Comparison of ENCODE assay signal across 18 cellular contexts in genomic region chr20:5731753-5732366, GRCh38. TPM values are rescaled to one million over a fixed set of nuclear protein-coding genes. Genes with fewer than 3 reads are reported as not detected.
DNase-seq lines count a peak whose midpoint lies in the region; ATAC-seq, FAIRE-seq and TF ChIP-seq lines count a peak whose summit lies in the region.
"Had no signal": no experiment of that assay in that cellular context is flagged by ENCODE, and none has a peak within 500 bp of the region (broad histone marks: within the 10 kb centered on the region; RNA-seq: fewer than 3 reads in every experiment).

No MANE protein-coding gene starts in this region.

- peaks cover 0 to 2% (median 0%) of the 10 kb centered on the region in 9 donors for H3K9me3 Mint-ChIP-seq in naive thymus-derived CD8-positive, alpha-beta T cell

- TF ChIP-seq EP300 in HepG2 (IDR thresholded peaks at IDR 0.05; ENCODE audit: low read depth in 2 of 2, low read length in 2 of 2) = no peak
- no peak for TF ChIP-seq EP300 in HepG2 (CRISPR knock-in tag; IDR thresholded peaks at IDR 0.05; ENCODE audit: borderline replicate concordance)

- H3K27ac Mint-ChIP-seq in naive thymus-derived CD8-positive, alpha-beta T cell = peak overlapping the region in 6 of 10 donors; percentile 9 to 68 (median 49)

- H3K4me3 ChIP-seq in HepG2 (replicated peaks in 1 of 3; ENCODE audit: insufficient read depth in 1 of 3, low read depth in 2 of 3, low read length in 3 of 3) (no peak overlapping the region), right lobe of liver (no peak overlapping the region)
- H3K4me3 ChIP-seq: K562, ovary, testis had no signal

- TF ChIP-seq RAD21 in HepG2 (CRISPR knock-in tag; IDR thresholded peaks at IDR 0.05) = no peak

- no peak for FAIRE-seq in HepG2 (lab: Jason Lieb, UNC)
- FAIRE-seq: GM12891, K562 had no signal

- no peaks in the 10 kb centered on the region for H3K79me2 ChIP-seq in HepG2 (ENCODE audit: insufficient read depth, low read length)

- TF ChIP-seq CTCF in HepG2 (CRISPR knock-in tag; IDR thresholded peaks at IDR 0.05) = no peak
- no peak for TF ChIP-seq CTCF in right lobe of liver (IDR thresholded peaks at IDR 0.05)

- TF ChIP-seq POLR2A in HepG2 (IDR thresholded peaks at IDR 0.05; ENCODE audit: insufficient read depth in 1 of 2, low read depth in 2 of 2, low read length in 2 of 2) (no peak), right lobe of liver (IDR thresholded peaks at IDR 0.05) (no peak)

- H3K36me3 ChIP-seq in HepG2 (replicated peaks in 1 of 2; ENCODE audit: control insufficient read depth in 1 of 2, insufficient read depth in 2 of 2, low read length in 2 of 2) (no peaks in the 10 kb centered on the region), right lobe of liver (no peaks in the 10 kb centered on the region)
- H3K36me3 ChIP-seq: ovary had no signal

- intact Hi-C loops in HepG2 (cut with micrococcal nuclease; ENCODE audit: unreplicated experiment) (no loop called here), right lobe of liver (cut with DNase I) (no loop called here)

- H3K27ac ChIP-seq in HepG2 (ENCODE audit: extremely low read length, insufficient read depth, low read length) (no peak overlapping the region), right lobe of liver (no peak overlapping the region)
- H3K27ac ChIP-seq: foreskin keratinocyte, ovary, testis had no signal

- ATAC-seq in HepG2 (peak; percentile 71), right lobe of liver (no peak)
- no peak for ATAC-seq in naive thymus-derived CD8-positive, alpha-beta T cell
- ATAC-seq: foreskin keratinocyte, K562, Panc1 had no signal

- H3K4me1 ChIP-seq in HepG2 (ENCODE audit: insufficient read depth, low read length) (peaks cover 43% of the 10 kb centered on the region), right lobe of liver (no peaks in the 10 kb centered on the region)
- H3K4me1 ChIP-seq: foreskin keratinocyte had no signal

- no peaks in the 10 kb centered on the region for H4K20me1 ChIP-seq in HepG2 (ENCODE audit: insufficient read depth, low read length)

- peak overlapping the region; percentile 13; the same call in 1 of the 2 replicates for H3K4me2 ChIP-seq in HepG2 (ENCODE audit: low read depth, low read length)

- H3K9ac ChIP-seq in HepG2 (ENCODE audit: insufficient read depth, low read depth, low read length) = no peak overlapping the region

- no peak for DNase-seq in HepG2 (ENCODE audit: low spot score)
- no peak for DNase-seq in right lobe of liver
- peak; percentile 88 for DNase-seq in fibroblast of gingiva (ENCODE audit: low read depth)
- DNase-seq in naive thymus-derived CD8-positive, alpha-beta T cell = no peak
- no peak for DNase-seq in NCI-H82 (lab: John Stamatoyannopoulos, UW)
- no peak for DNase-seq in NCI-H1417 (lab: John Stamatoyannopoulos, UW)
- DNase-seq in stimulated activated CD4-positive, alpha-beta T cell treated with anti-CD3 and anti-CD28 coated beads, Interleukin-1b, Interleukin-23, amount 100 ng/mL, for 48 hours = no peak
- DNase-seq in NCI-H1930 (lab: John Stamatoyannopoulos, UW) = no peak
- DNase-seq: ACHN; activated effector memory CD4-positive, alpha-beta T cell treated with Interleukin-2 at 50 U/mL for 16 hours; foreskin keratinocyte; mesendoderm; ovary; SW 1271; testis had no signal

- peaks cover 0 to 16% (median 0%) of the 10 kb centered on the region in 5 donors for H3K27me3 Mint-ChIP-seq in naive thymus-derived CD8-positive, alpha-beta T cell

- CTCF ChIA-PET in HepG2 (lab: Yijun Ruan, JAX; ENCODE audit: low intra/inter-chr PET ratio, low total read pairs) = no interaction called here

- in situ Hi-C loops in HepG2 (cut with HindIII; ENCODE audit: extremely low pct_ligation_motif_present, low pct_unique_long_range_greater_than_20kb) = no loop called here

- POLR2A ChIA-PET in HepG2 (lab: Yijun Ruan, JAX) = no interaction called here
- POLR2A ChIA-PET in naive thymus-derived CD8-positive, alpha-beta T cell (lab: Charles Lee) = no interaction called here

- H3K4me3 Mint-ChIP-seq in naive thymus-derived CD8-positive, alpha-beta T cell = no peak overlapping the region

- BruUV-seq in HepG2 (replicated peaks; lab: Mats Ljungman, UMichigan) = no TSS peak

- H3K27me3 ChIP-seq in HepG2 (ENCODE audit: control insufficient read depth in 1 of 2, insufficient read depth in 2 of 2, low read length in 2 of 2) (no peaks in the 10 kb centered on the region; a peak in 2 of 5 replicates), right lobe of liver (no peaks in the 10 kb centered on the region)
- H3K27me3 ChIP-seq: ovary, testis had no signal

- H2AFZ ChIP-seq in HepG2 (ENCODE audit: low read length) = peak overlapping the region; percentile 20

- peaks cover 5% of the 10 kb centered on the region; the same call in 1 of the 2 replicates for H3K9me3 ChIP-seq in HepG2 (ENCODE audit: low read length)
- H3K9me3 ChIP-seq in right lobe of liver = no peaks in the 10 kb centered on the region
- H3K9me3 ChIP-seq: ovary, testis had no signal

- 9% methylated on average over 6 of the region's 6 CpGs for WGBS in HepG2 (ENCODE audit: low lambda C conversion rate)
- WGBS in right lobe of liver (ENCODE audit: insufficient coverage, low coverage, low lambda C conversion rate, missing lambda C conversion rate) = 65% methylated on average over 6 of the region's 6 CpGs

- no peaks in the 10 kb centered on the region for H3K36me3 Mint-ChIP-seq in naive thymus-derived CD8-positive, alpha-beta T cell

- peaks cover 9 to 25% (median 12%) of the 10 kb centered on the region in 4 donors for H3K4me1 Mint-ChIP-seq in naive thymus-derived CD8-positive, alpha-beta T cell

TF ChIP-seq in HepG2, 621 proteins besides CTCF, POLR2A, EP300 and RAD21 (continues in another document):
- TF ChIP-seq ZNF256 (CRISPR knock-in tag; conservative IDR thresholded peaks at IDR 0.05) (no peak; the same call in 1 of the 2 replicates), AGO2 (optimal IDR thresholded peaks at IDR 0.05; ENCODE audit: low read depth, low read length) (no peak), SUZ12 (IDR thresholded peaks at IDR 0.05; ENCODE audit: low read depth, low read length) (no peak), THYN1 (CRISPR knock-in tag; IDR thresholded peaks at IDR 0.05; ENCODE audit: borderline replicate concordance, low read depth) (no peak), SNRNP70 (IDR thresholded peaks at IDR 0.05; ENCODE audit: low read depth, low read length) (no peak), LRRFIP1 (CRISPR knock-in tag; conservative IDR thresholded peaks at IDR 0.05) (no peak), NFRKB (IDR thresholded peaks at IDR 0.05) (no peak), ZSCAN25 (CRISPR knock-in tag; IDR thresholded peaks at IDR 0.05) (no peak), ZC3H13 (CRISPR knock-in tag; IDR thresholded peaks at IDR 0.05) (no peak), ZNF761 (CRISPR knock-in tag; conservative IDR thresholded peaks at IDR 0.05) (no peak), ZNF383 (CRISPR knock-in tag; IDR thresholded peaks at IDR 0.05; ENCODE audit: borderline replicate concordance) (no peak), MAF1 (CRISPR knock-in tag; IDR thresholded peaks at IDR 0.05; ENCODE audit: borderline replicate concordance) (no peak)

RNA-seq across cellular contexts. Expression of gene SHLD1, which starts 18.3 kb away (rescaled TPM):
- 8.9 and 11.3 TPM in 2 replicates for total RNA-seq in HepG2 (2016; rRNA removed; fragmentation: Illumina TruSeq; extraction: Trizol)
- total RNA-seq in HepG2 (2016; cell fraction: cytosol; rRNA removed; fragmentation: Illumina TruSeq; extraction: Trizol; ENCODE audit: low read depth) = 4.2 and 5.0 TPM in 2 replicates
- total RNA-seq in HepG2 (2016; cell fraction: insoluble cytoplasmic fraction; rRNA removed; fragmentation: Illumina TruSeq; extraction: Trizol) = 7.4 and 10.6 TPM in 2 replicates
- 4.7 and 6.6 TPM in 2 replicates for total RNA-seq in HepG2 (2016; cell fraction: membrane; rRNA removed; fragmentation: Illumina TruSeq; extraction: Trizol)
- 5.9 and 8.2 TPM in 2 replicates for total RNA-seq in HepG2 (2016; cell fraction: nucleus; rRNA removed; fragmentation: Illumina TruSeq; extraction: Trizol)
- polyA plus RNA-seq in HepG2 (2011; rRNA removed) = 10.0 and 11.4 TPM in 2 replicates
- polyA plus RNA-seq in HepG2 (2011; cell fraction: cytosol; rRNA removed) = 10.9 and 12.3 TPM in 2 replicates
- 3.6 and 4.4 TPM in 2 replicates for polyA plus RNA-seq in HepG2 (2011; cell fraction: nucleus; rRNA removed)
- polyA plus RNA-seq in HepG2 (2012) = 6.9 and 10.2 TPM in 2 replicates
- 3.7 and 4.1 TPM in 2 replicates for polyA plus RNA-seq in HepG2 (2016; cell fraction: cytosol; fragmentation: Illumina TruSeq; extraction: Trizol; ENCODE audit: low read depth)
- polyA plus RNA-seq in HepG2 (2016; cell fraction: insoluble cytoplasmic fraction; fragmentation: Illumina TruSeq; extraction: Trizol; ENCODE audit: low read depth) = 14.4 and 15.1 TPM in 2 replicates
- 6.3 and 6.6 TPM in 2 replicates for polyA plus RNA-seq in HepG2 (2016; cell fraction: membrane; fragmentation: Illumina TruSeq; extraction: Trizol; ENCODE audit: low read depth)
- 6.6 and 9.9 TPM in 2 replicates for polyA plus RNA-seq in HepG2 (2016; cell fraction: nucleus; fragmentation: Illumina TruSeq; extraction: Trizol; ENCODE audit: insufficient read depth, low read depth)
- polyA minus RNA-seq in HepG2 (2011; rRNA and poly(A)+ RNA removed; ENCODE audit: low replicate concordance) = 0.94 and 8.3 TPM in 2 replicates
- polyA minus RNA-seq in HepG2 (2011; cell fraction: cytosol; rRNA and poly(A)+ RNA removed) = 3.9 and 4.2 TPM in 2 replicates
- polyA minus RNA-seq in HepG2 (2011; cell fraction: nucleus; rRNA and poly(A)+ RNA removed) = 15.9 and 20.3 TPM in 2 replicates
- total RNA-seq in right lobe of liver = 1 to 10 TPM in 3 of 6 experiments, under 1 TPM in 2, not detected in 1; 0.69 to 1.9 (median 1.4) TPM
- total RNA-seq in naive thymus-derived CD8-positive, alpha-beta T cell = 10 to 100 TPM; 11.2 to 13.8 TPM
- 10 to 100 TPM; 19.1 to 23.5 (median 21.0) TPM for polyA plus RNA-seq in naive thymus-derived CD8-positive, alpha-beta T cell
